Comparison of ENCODE assay signal across 8 cellular contexts in genomic region chr7:67025459-67025858, GRCh38. TPM values are rescaled to one million over a fixed set of nuclear protein-coding genes. Genes with fewer than 3 reads are reported as not detected.
DNase-seq lines count a peak whose midpoint lies in the region; ATAC-seq, FAIRE-seq and TF ChIP-seq lines count a peak whose summit lies in the region.
"Not testable (repeated sequence)": the region's sequence is repeated elsewhere in the genome, so short reads cannot be mapped to it uniquely, and the experiment has no call there.

No MANE protein-coding gene starts in this region.

- H3K79me2 ChIP-seq in GM23248 (ENCODE audit: insufficient read depth); PC-3 (ENCODE audit: low read length): not testable (repeated sequence)

- H3K18ac ChIP-seq in mesenchymal stem cell (ENCODE audit: low read depth in 1 of 2, low read length in 2 of 2) = not testable (repeated sequence)

- H2AFZ ChIP-seq in GM23248 = peak overlapping the region; percentile 72; the same call in 1 of the 2 replicates
- H2AFZ ChIP-seq in PC-3 (ENCODE audit: low read length); mesenchymal stem cell (ENCODE audit: low read depth, low read length): not testable (repeated sequence)

- not testable (repeated sequence) for TF ChIP-seq RAD21 in A549 (conservative IDR thresholded peaks at IDR 0.05 in 1 of 2, IDR thresholded peaks at IDR 0.05 in 1 of 2)

- not testable (repeated sequence) for FAIRE-seq in A549 (lab: Jason Lieb, UNC)

- 11% methylated on average over 1 of the region's 1 CpG for WGBS in A549 (ENCODE audit: missing lambda C conversion rate)
- WGBS in GM23248 (ENCODE audit: low coverage in 1 of 2, low lambda C conversion rate in 2 of 2, missing lambda C conversion rate in 2 of 2), 2 experiments = 0% methylated on average over 1 of the region's 1 CpG
- WGBS in mesenchymal stem cell = no CpG with 5 or more reads among the region's 1 CpG

- ATAC-seq in A549 (peak; percentile 82 to 90), PC-3 (peak; percentile 97)

- H3K14ac ChIP-seq in mesenchymal stem cell (ENCODE audit: low read length in 2 of 2) = not testable (repeated sequence)

- not testable (repeated sequence) for H4K20me1 ChIP-seq in GM23248 (ENCODE audit: insufficient read depth); PC-3 (ENCODE audit: low read length)

- H3K27me3 ChIP-seq in GM23248 (replicated peaks; ENCODE audit: insufficient read depth); PC-3 (ENCODE audit: low read length); adipocyte (replicated peaks; ENCODE audit: control insufficient read depth, insufficient read depth, low read length); mesenchymal stem cell (ENCODE audit: control insufficient read depth in 1 of 2, insufficient read depth in 1 of 2, low read length in 2 of 2): not testable (repeated sequence)

- in situ Hi-C loops in GM23248 (cut with MboI) = not testable (repeated sequence)

- H2BK12ac ChIP-seq in mesenchymal stem cell (ENCODE audit: low read length in 2 of 2) = not testable (repeated sequence)

- H4K91ac ChIP-seq in mesenchymal stem cell (ENCODE audit: low read length) = not testable (repeated sequence)

- H3K4me3 ChIP-seq in A549; PC-3 (ENCODE audit: low read length); adipocyte (ENCODE audit: low read length); fibroblast of pulmonary artery (replicated peaks; ENCODE audit: low read depth, low read length); mesenchymal stem cell (ENCODE audit: insufficient read depth in 1 of 2, low read depth in 1 of 2, low read length in 2 of 2); skeletal muscle cell (ENCODE audit: low read depth, low read length): not testable (repeated sequence)
- H3K4me3 ChIP-seq in GM23248 = peak overlapping the region; percentile 38; the same call in 1 of the 2 replicates

- not testable (repeated sequence) for H3K23ac ChIP-seq in mesenchymal stem cell (ENCODE audit: low read length in 2 of 2)

- not testable (repeated sequence) for TF ChIP-seq POLR2A in A549 (IDR thresholded peaks at IDR 0.05; ENCODE audit: low read length)

- H2BK15ac ChIP-seq in mesenchymal stem cell (ENCODE audit: low read depth, poor library complexity, severe bottlenecking) = not testable (repeated sequence)

- H2BK5ac ChIP-seq in mesenchymal stem cell (ENCODE audit: low read depth, low read length, poor library complexity, severe bottlenecking) = not testable (repeated sequence)

- DNase-seq in A549 (ENCODE audit: low read depth in 1 of 2, low spot score in 1 of 2) (peak in 1 of 2 experiments; percentile 17), GM23248 (peak; percentile 71), PC-3 (peak; percentile 13), adipocyte (ENCODE audit: low read depth) (peak; percentile 49), dedifferentiated amniotic fluid mesenchymal stem cell (ENCODE audit: extremely low spot score) (peak; percentile 37), fibroblast of pulmonary artery (ENCODE audit: low read depth) (peak; percentile 68), mesenchymal stem cell (peak; percentile 62), skeletal muscle cell (ENCODE audit: low read depth) (peak; percentile 24)

- H2AK5ac ChIP-seq in mesenchymal stem cell (ENCODE audit: low read length, severe bottlenecking) = not testable (repeated sequence)

- not testable (repeated sequence) for TF ChIP-seq CTCF in A549 (IDR thresholded peaks at IDR 0.05); PC-3 (conservative IDR thresholded peaks at IDR 0.05; ENCODE audit: low read depth, low read length); fibroblast of pulmonary artery (IDR thresholded peaks at IDR 0.05; ENCODE audit: low read length, missing control alignments)

- not testable (repeated sequence) for H3K4ac ChIP-seq in mesenchymal stem cell (ENCODE audit: low read depth in 1 of 2, low read length in 2 of 2)

- not testable (repeated sequence) for H2BK120ac ChIP-seq in mesenchymal stem cell (ENCODE audit: low read depth, low read length)

- CTCF ChIA-PET in A549 (lab: Yijun Ruan, JAX) = not testable (repeated sequence)
- CTCF ChIA-PET in PC-3 (lab: Charles Lee) = interaction anchor here (0.6 kb wide), 1 partner anchor 30 kb away, joined by 3 read pairs; the partner anchor contains the start of gene SBDS

- BruUV-seq in PC-3 (replicated peaks; lab: Mats Ljungman, UMichigan) = not testable (repeated sequence)

- POLR2A ChIA-PET in A549 (lab: Yijun Ruan, JAX); PC-3 (lab: Charles Lee; ENCODE audit: unreplicated experiment): not testable (repeated sequence)

- H3K9me3 ChIP-seq in A549; GM23248 (ENCODE audit: low read depth); PC-3 (ENCODE audit: low read length); adipocyte (ENCODE audit: control insufficient read depth, low read length); mesenchymal stem cell (ENCODE audit: control insufficient read depth, low read length): not testable (repeated sequence)

- not testable (repeated sequence) for H3K4me1 ChIP-seq in A549; PC-3 (ENCODE audit: insufficient read depth, low read length); adipocyte (ENCODE audit: control insufficient read depth, insufficient read depth, low read length); mesenchymal stem cell (ENCODE audit: control insufficient read depth, insufficient read depth, low read depth, low read length)
- peaks cover 21% of the 10 kb centered on the region for H3K4me1 ChIP-seq in GM23248 (ENCODE audit: insufficient read depth)

- peak overlapping the region; percentile 28; the same call in 1 of the 3 replicates for H3K4me2 ChIP-seq in A549
- peak overlapping the region; percentile 73 for H3K4me2 ChIP-seq in GM23248 (ENCODE audit: unreplicated experiment)
- H3K4me2 ChIP-seq in PC-3 (ENCODE audit: low read length); mesenchymal stem cell (ENCODE audit: low read length, poor library complexity, severe bottlenecking): not testable (repeated sequence)

- H3K79me1 ChIP-seq in mesenchymal stem cell (replicated peaks; ENCODE audit: low read length, poor library complexity, severe bottlenecking) = not testable (repeated sequence)

- H4K8ac ChIP-seq in mesenchymal stem cell (ENCODE audit: low read length) = not testable (repeated sequence)

- H3K9ac ChIP-seq in GM23248 = peak overlapping the region; percentile 44
- H3K9ac ChIP-seq in PC-3 (ENCODE audit: low read length) = not testable (repeated sequence)
- H3K9ac ChIP-seq in adipocyte (ENCODE audit: low read length) = peak overlapping the region; percentile 51
- H3K9ac ChIP-seq in mesenchymal stem cell (ENCODE audit: low read length) = peak overlapping the region; percentile 36

- H3F3A ChIP-seq in GM23248 (ENCODE audit: insufficient read depth); PC-3 (ENCODE audit: low read length, unreplicated experiment): not testable (repeated sequence)

- intact Hi-C loops in PC-3 (cut with micrococcal nuclease) = not testable (repeated sequence)

- not testable (repeated sequence) for TF ChIP-seq EP300 in A549 (IDR thresholded peaks at IDR 0.05)

- not testable (repeated sequence) for H3K9me2 ChIP-seq in GM23248 (ENCODE audit: insufficient read depth); PC-3 (replicated peaks; ENCODE audit: low read length)

- H3K27ac ChIP-seq in A549; PC-3 (ENCODE audit: low read length): not testable (repeated sequence)
- peak overlapping the region; percentile 76 for H3K27ac ChIP-seq in GM23248
- peak overlapping the region; percentile 67 for H3K27ac ChIP-seq in mesenchymal stem cell (ENCODE audit: low read length, poor library complexity, severe bottlenecking)

- H3K36me3 ChIP-seq in GM23248 (ENCODE audit: low read depth) = not testable (repeated sequence)
- H3K36me3 ChIP-seq in PC-3 (ENCODE audit: low read depth, low read length) (peaks cover 16% of the 10 kb centered on the region), adipocyte (ENCODE audit: control insufficient read depth, insufficient read depth, low read length, severe bottlenecking) (peaks cover 20% of the 10 kb centered on the region), mesenchymal stem cell (ENCODE audit: control insufficient read depth in 1 of 2, insufficient read depth in 2 of 2, low read depth in 1 of 2, low read length in 2 of 2) (peaks cover 16 to 20% of the 10 kb centered on the region in 2 experiments)

RNA-seq across cellular contexts. Expression of gene TYW1, which starts 28.8 kb away (rescaled TPM):
- polyA plus RNA-seq in A549 (2011; rRNA removed) (22.8 and 26.9 TPM in 2 replicates), A549 (2017; fragmentation: RNase III; extraction: RNeasy Plus Mini Kit Qiagen cat#74134 plus additional on column Dnase treatment) (15.3 to 15.9 TPM (median 15.6 TPM) in 3 replicates), GM23248 (2016; fragmentation: Nextera tagmentation; extraction: Ambion mirVana) (13.8 and 14.7 TPM in 2 replicates)
- polyA plus RNA-seq in A549 (2012; cell fraction: cytosol; rRNA removed) = 9.4 and 9.7 TPM in 2 replicates
- 9.1 and 11.2 TPM in 2 replicates for polyA plus RNA-seq in A549 (2012; cell fraction: nucleus; rRNA removed)
- polyA minus RNA-seq in A549 (2011; rRNA and poly(A)+ RNA removed) = 22.6 and 25.7 TPM in 2 replicates
- 11.1 and 62.0 TPM in 2 replicates for total RNA-seq in GM23248 (2014; rRNA removed; shearing (Covaris generic))
- total RNA-seq in PC-3 (2014; rRNA removed) = 12.8 and 13.4 TPM in 2 replicates
- polyA plus RNA-seq in mesenchymal stem cell (2013, experiment 1 of 2) = 10.9 TPM
- 10.6 TPM for polyA plus RNA-seq in mesenchymal stem cell (2013, experiment 2 of 2)

RNA-seq across cellular contexts. Expression of gene SBDS, which starts 30.1 kb away (rescaled TPM):
- polyA plus RNA-seq in A549 (2011; rRNA removed) (57.1 and 101 TPM in 2 replicates), A549 (2017; fragmentation: RNase III; extraction: RNeasy Plus Mini Kit Qiagen cat#74134 plus additional on column Dnase treatment) (80.2 to 97.7 TPM (median 82.7 TPM) in 3 replicates), GM23248 (2016; fragmentation: Nextera tagmentation; extraction: Ambion mirVana) (241 and 244 TPM in 2 replicates)
- polyA plus RNA-seq in A549 (2012; cell fraction: cytosol; rRNA removed) = 41.1 and 44.5 TPM in 2 replicates
- 15.7 and 19.4 TPM in 2 replicates for polyA plus RNA-seq in A549 (2012; cell fraction: nucleus; rRNA removed)
- 9.4 and 11.1 TPM in 2 replicates for polyA minus RNA-seq in A549 (2011; rRNA and poly(A)+ RNA removed)
- 143 and 151 TPM in 2 replicates for total RNA-seq in GM23248 (2014; rRNA removed; shearing (Covaris generic))
- total RNA-seq in PC-3 (2014; rRNA removed) = 72.4 and 91.7 TPM in 2 replicates
- polyA plus RNA-seq in mesenchymal stem cell (2013, experiment 1 of 2) = 134 TPM
- 139 TPM for polyA plus RNA-seq in mesenchymal stem cell (2013, experiment 2 of 2)
